Comparison of ENCODE assay signal across 1 cellular context in the genomic region with DNA sequence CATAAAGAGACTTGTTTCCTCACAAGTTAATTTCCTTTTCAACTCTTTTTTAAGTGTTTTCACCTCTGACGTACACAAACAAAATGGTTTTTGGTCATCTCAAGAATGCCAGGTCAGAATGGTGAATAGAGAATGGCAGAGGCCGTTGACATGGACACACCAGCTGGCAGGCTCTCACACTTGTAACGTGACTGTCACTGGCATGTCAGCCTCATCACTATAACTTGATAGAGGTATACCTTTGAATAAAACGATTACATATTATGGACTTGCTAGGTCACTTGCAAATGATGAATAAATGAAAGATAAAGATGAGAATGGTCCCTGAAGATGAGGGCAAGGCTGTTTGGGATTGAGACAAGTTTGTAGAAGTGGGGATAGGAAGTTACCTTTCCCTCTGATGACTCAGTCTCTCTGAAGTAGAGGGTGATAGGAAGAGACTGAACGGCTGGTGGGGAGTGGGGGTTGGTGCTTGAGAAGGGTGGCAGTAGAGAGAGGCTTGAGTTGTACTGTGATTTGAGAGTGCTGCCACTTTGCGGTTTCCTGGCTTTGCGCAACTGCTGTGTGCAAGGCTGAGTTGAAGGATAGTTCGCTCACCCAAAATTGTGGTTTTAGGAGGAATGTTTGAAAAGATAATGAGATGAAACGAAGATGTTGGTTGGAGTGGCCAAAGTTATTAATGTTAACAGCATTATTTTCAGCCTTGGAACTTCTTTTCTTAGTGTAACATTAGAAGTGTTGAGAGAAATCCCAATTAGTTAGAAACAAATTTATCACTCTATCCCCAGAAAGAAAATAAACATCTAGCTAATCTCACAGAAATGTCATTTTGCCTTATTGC.
A peak's percentile ranks its signal among the peaks of the same experiment; 100 is the strongest.
TF ChIP-seq lines count a peak whose summit lies in the region.

No MANE protein-coding gene starts in this region.

TF ChIP-seq in HEK293, 187 proteins besides CTCF, POLR2A, EP300 and RAD21 (continued from another document and continues in another):
- TF ChIP-seq SCRT2 (tag by site-specific recombination; IDR thresholded peaks at IDR 0.05) (peak; percentile 40; the same call in 1 of the 2 replicates), ZNF777 (tag by site-specific recombination; IDR thresholded peaks at IDR 0.05; ENCODE audit: borderline replicate concordance) (no peak), ZNF529 (tag by site-specific recombination; IDR thresholded peaks at IDR 0.05; ENCODE audit: insufficient replicate concordance) (no peak), BCL11B (tag by site-specific recombination; IDR thresholded peaks at IDR 0.05; ENCODE audit: low read depth) (no peak), ZNF521 (tag by site-specific recombination; IDR thresholded peaks at IDR 0.05) (no peak), ZBTB20 (tag by site-specific recombination; IDR thresholded peaks at IDR 0.05) (no peak), ZNF24 (tag by site-specific recombination; IDR thresholded peaks at IDR 0.05) (peak; percentile 72; the same call in 1 of the 2 replicates), ZNF426 (tag by site-specific recombination; IDR thresholded peaks at IDR 0.05) (no peak), ZNF292 (tag by site-specific recombination; IDR thresholded peaks at IDR 0.05; ENCODE audit: borderline replicate concordance, low read depth) (no peak), SP2 (tag by site-specific recombination; IDR thresholded peaks at IDR 0.05) (no peak), ZNF707 (tag by site-specific recombination; IDR thresholded peaks at IDR 0.05) (no peak), ZNF354C (tag by site-specific recombination; IDR thresholded peaks at IDR 0.05; ENCODE audit: borderline replicate concordance, low read depth) (no peak), ZNF530 (tag by site-specific recombination; IDR thresholded peaks at IDR 0.05; ENCODE audit: low read depth) (no peak), ZNF146 (tag by site-specific recombination; IDR thresholded peaks at IDR 0.05) (0 out of 2 replicates have a peak, but pooled peaks have one; percentile 4), ZNF211 (tag by site-specific recombination; IDR thresholded peaks at IDR 0.05; ENCODE audit: low read depth) (no peak), ZNF776 (tag by site-specific recombination; IDR thresholded peaks at IDR 0.05; ENCODE audit: borderline replicate concordance) (no peak), TRIM28 (IDR thresholded peaks at IDR 0.05; ENCODE audit: borderline replicate concordance, low read length) (no peak), ZNF112 (tag by site-specific recombination; IDR thresholded peaks at IDR 0.05) (no peak), ZNF324 (tag by site-specific recombination; IDR thresholded peaks at IDR 0.05) (0 out of 2 replicates have a peak, but pooled peaks have one; percentile 38), ZNF133 (tag by site-specific recombination; IDR thresholded peaks at IDR 0.05) (peak; percentile 64), ZBTB1 (tag by site-specific recombination; IDR thresholded peaks at IDR 0.05) (peak; percentile 66; the same call in 1 of the 2 replicates), EGR2 (tag by site-specific recombination; IDR thresholded peaks at IDR 0.05; ENCODE audit: low read depth) (no peak), ZNF548 (tag by site-specific recombination; IDR thresholded peaks at IDR 0.05) (no peak), HOXD13 (CRISPR knock-in tag; IDR thresholded peaks at IDR 0.05; ENCODE audit: borderline replicate concordance) (no peak), ZNF391 (tag by site-specific recombination; IDR thresholded peaks at IDR 0.05; ENCODE audit: borderline replicate concordance, low read depth) (0 out of 2 replicates have a peak, but pooled peaks have one; percentile 60), HOXC10 (CRISPR knock-in tag; IDR thresholded peaks at IDR 0.05) (no peak), ZNF48 (tag by site-specific recombination; IDR thresholded peaks at IDR 0.05) (no peak), SETDB1 (IDR thresholded peaks at IDR 0.05; ENCODE audit: insufficient read length, low read length) (no peak), ZNF561 (tag by site-specific recombination; IDR thresholded peaks at IDR 0.05; ENCODE audit: borderline replicate concordance) (peak; percentile 88), ZNF677 (tag by site-specific recombination; IDR thresholded peaks at IDR 0.05) (no peak), ZNF747 (tag by site-specific recombination; IDR thresholded peaks at IDR 0.05) (no peak), ZIC2 (tag by site-specific recombination; IDR thresholded peaks at IDR 0.05) (no peak), ZNF571 (tag by site-specific recombination; IDR thresholded peaks at IDR 0.05) (no peak), PRDM1 (tag by site-specific recombination; IDR thresholded peaks at IDR 0.05) (peak; percentile 78), ZNF623 (tag by site-specific recombination; IDR thresholded peaks at IDR 0.05) (no peak)
- TF ChIP-seq, protein P1, sequence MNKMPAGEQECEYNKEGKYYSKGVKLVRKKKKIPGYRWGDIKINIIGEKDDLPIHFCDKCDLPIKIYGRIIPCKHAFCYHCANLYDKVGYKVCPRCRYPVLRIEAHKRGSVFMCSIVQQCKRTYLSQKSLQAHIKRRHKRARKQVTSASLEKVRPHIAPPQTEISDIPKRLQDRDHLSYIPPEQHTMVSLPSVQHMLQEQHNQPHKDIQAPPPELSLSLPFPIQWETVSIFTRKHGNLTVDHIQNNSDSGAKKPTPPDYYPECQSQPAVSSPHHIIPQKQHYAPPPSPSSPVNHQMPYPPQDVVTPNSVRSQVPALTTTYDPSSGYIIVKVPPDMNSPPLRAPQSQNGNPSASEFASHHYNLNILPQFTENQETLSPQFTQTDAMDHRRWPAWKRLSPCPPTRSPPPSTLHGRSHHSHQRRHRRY (tag by site-specific recombination; IDR thresholded peaks at IDR 0.05): no peak
- TF ChIP-seq, protein P2, sequence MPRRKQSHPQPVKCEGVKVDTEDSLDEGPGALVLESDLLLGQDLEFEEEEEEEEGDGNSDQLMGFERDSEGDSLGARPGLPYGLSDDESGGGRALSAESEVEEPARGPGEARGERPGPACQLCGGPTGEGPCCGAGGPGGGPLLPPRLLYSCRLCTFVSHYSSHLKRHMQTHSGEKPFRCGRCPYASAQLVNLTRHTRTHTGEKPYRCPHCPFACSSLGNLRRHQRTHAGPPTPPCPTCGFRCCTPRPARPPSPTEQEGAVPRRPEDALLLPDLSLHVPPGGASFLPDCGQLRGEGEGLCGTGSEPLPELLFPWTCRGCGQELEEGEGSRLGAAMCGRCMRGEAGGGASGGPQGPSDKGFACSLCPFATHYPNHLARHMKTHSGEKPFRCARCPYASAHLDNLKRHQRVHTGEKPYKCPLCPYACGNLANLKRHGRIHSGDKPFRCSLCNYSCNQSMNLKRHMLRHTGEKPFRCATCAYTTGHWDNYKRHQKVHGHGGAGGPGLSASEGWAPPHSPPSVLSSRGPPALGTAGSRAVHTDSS (tag by site-specific recombination; IDR thresholded peaks at IDR 0.05): no peak
- TF ChIP-seq, protein P3, sequence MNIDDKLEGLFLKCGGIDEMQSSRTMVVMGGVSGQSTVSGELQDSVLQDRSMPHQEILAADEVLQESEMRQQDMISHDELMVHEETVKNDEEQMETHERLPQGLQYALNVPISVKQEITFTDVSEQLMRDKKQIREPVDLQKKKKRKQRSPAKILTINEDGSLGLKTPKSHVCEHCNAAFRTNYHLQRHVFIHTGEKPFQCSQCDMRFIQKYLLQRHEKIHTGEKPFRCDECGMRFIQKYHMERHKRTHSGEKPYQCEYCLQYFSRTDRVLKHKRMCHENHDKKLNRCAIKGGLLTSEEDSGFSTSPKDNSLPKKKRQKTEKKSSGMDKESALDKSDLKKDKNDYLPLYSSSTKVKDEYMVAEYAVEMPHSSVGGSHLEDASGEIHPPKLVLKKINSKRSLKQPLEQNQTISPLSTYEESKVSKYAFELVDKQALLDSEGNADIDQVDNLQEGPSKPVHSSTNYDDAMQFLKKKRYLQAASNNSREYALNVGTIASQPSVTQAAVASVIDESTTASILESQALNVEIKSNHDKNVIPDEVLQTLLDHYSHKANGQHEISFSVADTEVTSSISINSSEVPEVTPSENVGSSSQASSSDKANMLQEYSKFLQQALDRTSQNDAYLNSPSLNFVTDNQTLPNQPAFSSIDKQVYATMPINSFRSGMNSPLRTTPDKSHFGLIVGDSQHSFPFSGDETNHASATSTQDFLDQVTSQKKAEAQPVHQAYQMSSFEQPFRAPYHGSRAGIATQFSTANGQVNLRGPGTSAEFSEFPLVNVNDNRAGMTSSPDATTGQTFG (tag by site-specific recombination; IDR thresholded peaks at IDR 0.05; ENCODE audit: borderline replicate concordance): no peak
- TF ChIP-seq, protein P4, sequence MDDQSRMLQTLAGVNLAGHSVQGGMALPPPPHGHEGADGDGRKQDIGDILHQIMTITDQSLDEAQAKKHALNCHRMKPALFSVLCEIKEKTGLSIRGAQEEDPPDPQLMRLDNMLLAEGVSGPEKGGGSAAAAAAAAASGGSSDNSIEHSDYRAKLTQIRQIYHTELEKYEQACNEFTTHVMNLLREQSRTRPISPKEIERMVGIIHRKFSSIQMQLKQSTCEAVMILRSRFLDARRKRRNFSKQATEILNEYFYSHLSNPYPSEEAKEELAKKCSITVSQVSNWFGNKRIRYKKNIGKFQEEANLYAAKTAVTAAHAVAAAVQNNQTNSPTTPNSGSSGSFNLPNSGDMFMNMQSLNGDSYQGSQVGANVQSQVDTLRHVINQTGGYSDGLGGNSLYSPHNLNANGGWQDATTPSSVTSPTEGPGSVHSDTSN (CRISPR knock-in tag; IDR thresholded peaks at IDR 0.05): no peak
- TF ChIP-seq, protein P5, sequence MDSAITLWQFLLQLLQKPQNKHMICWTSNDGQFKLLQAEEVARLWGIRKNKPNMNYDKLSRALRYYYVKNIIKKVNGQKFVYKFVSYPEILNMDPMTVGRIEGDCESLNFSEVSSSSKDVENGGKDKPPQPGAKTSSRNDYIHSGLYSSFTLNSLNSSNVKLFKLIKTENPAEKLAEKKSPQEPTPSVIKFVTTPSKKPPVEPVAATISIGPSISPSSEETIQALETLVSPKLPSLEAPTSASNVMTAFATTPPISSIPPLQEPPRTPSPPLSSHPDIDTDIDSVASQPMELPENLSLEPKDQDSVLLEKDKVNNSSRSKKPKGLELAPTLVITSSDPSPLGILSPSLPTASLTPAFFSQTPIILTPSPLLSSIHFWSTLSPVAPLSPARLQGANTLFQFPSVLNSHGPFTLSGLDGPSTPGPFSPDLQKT (IDR thresholded peaks at IDR 0.05; ENCODE audit: borderline replicate concordance, low read depth, low read length): no peak
- TF ChIP-seq, protein P6, sequence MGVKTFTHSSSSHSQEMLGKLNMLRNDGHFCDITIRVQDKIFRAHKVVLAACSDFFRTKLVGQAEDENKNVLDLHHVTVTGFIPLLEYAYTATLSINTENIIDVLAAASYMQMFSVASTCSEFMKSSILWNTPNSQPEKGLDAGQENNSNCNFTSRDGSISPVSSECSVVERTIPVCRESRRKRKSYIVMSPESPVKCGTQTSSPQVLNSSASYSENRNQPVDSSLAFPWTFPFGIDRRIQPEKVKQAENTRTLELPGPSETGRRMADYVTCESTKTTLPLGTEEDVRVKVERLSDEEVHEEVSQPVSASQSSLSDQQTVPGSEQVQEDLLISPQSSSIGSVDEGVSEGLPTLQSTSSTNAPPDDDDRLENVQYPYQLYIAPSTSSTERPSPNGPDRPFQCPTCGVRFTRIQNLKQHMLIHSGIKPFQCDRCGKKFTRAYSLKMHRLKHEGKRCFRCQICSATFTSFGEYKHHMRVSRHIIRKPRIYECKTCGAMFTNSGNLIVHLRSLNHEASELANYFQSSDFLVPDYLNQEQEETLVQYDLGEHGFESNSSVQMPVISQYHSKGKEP (tag by site-specific recombination; IDR thresholded peaks at IDR 0.05): peak; percentile 44; the same call in 1 of the 2 replicates
- TF ChIP-seq, protein P7, sequence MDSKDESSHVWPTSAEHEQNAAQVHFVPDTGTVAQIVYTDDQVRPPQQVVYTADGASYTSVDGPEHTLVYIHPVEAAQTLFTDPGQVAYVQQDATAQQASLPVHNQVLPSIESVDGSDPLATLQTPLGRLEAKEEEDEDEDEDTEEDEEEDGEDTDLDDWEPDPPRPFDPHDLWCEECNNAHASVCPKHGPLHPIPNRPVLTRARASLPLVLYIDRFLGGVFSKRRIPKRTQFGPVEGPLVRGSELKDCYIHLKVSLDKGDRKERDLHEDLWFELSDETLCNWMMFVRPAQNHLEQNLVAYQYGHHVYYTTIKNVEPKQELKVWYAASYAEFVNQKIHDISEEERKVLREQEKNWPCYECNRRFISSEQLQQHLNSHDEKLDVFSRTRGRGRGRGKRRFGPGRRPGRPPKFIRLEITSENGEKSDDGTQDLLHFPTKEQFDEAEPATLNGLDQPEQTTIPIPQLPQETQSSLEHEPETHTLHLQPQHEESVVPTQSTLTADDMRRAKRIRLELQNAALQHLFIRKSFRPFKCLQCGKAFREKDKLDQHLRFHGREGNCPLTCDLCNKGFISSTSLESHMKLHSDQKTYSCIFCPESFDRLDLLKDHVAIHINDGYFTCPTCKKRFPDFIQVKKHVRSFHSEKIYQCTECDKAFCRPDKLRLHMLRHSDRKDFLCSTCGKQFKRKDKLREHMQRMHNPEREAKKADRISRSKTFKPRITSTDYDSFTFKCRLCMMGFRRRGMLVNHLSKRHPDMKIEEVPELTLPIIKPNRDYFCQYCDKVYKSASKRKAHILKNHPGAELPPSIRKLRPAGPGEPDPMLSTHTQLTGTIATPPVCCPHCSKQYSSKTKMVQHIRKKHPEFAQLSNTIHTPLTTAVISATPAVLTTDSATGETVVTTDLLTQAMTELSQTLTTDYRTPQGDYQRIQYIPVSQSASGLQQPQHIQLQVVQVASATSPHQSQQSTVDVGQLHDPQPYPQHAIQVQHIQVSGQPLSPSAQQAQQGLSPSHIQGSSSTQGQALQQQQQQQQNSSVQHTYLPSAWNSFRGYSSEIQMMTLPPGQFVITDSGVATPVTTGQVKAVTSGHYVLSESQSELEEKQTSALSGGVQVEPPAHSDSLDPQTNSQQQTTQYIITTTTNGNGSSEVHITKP (tag by site-specific recombination; IDR thresholded peaks at IDR 0.05): peak; percentile 79
- TF ChIP-seq, protein P8, sequence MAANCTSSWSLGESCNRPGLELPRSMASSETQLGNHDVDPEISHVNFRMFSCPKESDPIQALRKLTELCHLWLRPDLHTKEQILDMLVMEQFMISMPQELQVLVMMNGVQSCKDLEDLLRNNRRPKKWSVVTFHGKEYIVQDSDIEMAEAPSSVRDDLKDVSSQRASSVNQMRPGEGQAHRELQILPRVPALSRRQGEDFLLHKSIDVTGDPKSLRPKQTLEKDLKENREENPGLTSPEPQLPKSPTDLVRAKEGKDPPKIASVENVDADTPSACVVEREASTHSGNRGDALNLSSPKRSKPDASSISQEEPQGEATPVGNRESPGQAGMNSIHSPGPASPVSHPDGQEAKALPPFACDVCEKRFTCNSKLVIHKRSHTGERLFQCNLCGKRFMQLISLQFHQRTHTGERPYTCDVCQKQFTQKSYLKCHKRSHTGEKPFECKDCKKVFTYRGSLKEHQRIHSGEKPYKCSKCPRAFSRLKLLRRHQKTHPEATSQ (tag by site-specific recombination; IDR thresholded peaks at IDR 0.05): peak; percentile 63; the same call in 1 of the 2 replicates
